14 cellular contexts compared by ENCODE assay signal in genomic region chr4:150581611-150582010, GRCh38. TPM values are rescaled to one million over a fixed set of nuclear protein-coding genes. Genes with fewer than 3 reads are reported as not detected.
A peak's percentile ranks its signal among the peaks of the same experiment; 100 is the strongest.
DNase-seq lines count a peak whose midpoint lies in the region; ATAC-seq and TF ChIP-seq lines count a peak whose summit lies in the region.
"Had no signal": no experiment of that assay in that cellular context is flagged by ENCODE, and none has a peak within 500 bp of the region (broad histone marks: within the 10 kb centered on the region; RNA-seq: fewer than 3 reads in every experiment).

No MANE protein-coding gene starts in this region.

- no peak for ATAC-seq in GM21737 (IDR thresholded peaks at IDR 0.05; ENCODE audit: unreplicated experiment)
- ATAC-seq in stimulated activated naive CD8-positive, alpha-beta T cell treated with anti-CD3 and anti-CD28 coated beads, Interleukin-15, Interleukin-2, amounts not matched to agents 100 U/mL and 50 U/mL, for 24 hours, result no peak
- ATAC-seq: natural killer cell had no signal

- peak overlapping the region; percentile 98 for H3K4me2 ChIP-seq in neural progenitor cell

- H3K27me3 ChIP-seq in adipocyte (replicated peaks; ENCODE audit: control insufficient read depth, insufficient read depth, low read length) (no peaks in the 10 kb centered on the region), left ventricle myocardium inferior (ENCODE audit: low read depth) (peaks cover 4% of the 10 kb centered on the region), neural progenitor cell (peaks cover 48% of the 10 kb centered on the region)

- no peak overlapping the region for H3K9ac ChIP-seq in adipocyte (ENCODE audit: low read length)
- no peak overlapping the region for H3K9ac ChIP-seq in neural progenitor cell

- peak overlapping the region; percentile 91 for H3K4me3 Mint-ChIP-seq in neural progenitor cell
- H3K4me3 Mint-ChIP-seq: activated CD4-positive, alpha-beta T cell treated with anti-CD3 and anti-CD28 coated beads, Interleukin-2, amount 10 ng/mL, durations not matched to agents 24 days and 14 days; dendritic cell treated with granulocyte-macrophage colony-stimulating factor and Interleukin-4, amounts not matched to agents 40 ng/mL and 50 ng/mL, for 4 days; natural killer cell had no signal

- no peak overlapping the region for H3K4me3 ChIP-seq in adipocyte (ENCODE audit: low read length)
- peak overlapping the region; percentile 67 for H3K4me3 ChIP-seq in left ventricle myocardium inferior
- peak overlapping the region; percentile 75 for H3K4me3 ChIP-seq in neural progenitor cell

- H3K27ac ChIP-seq in left ventricle myocardium inferior (replicated peaks) (no peak overlapping the region), neural progenitor cell (no peak overlapping the region)

- no peaks in the 10 kb centered on the region for H3K9me3 Mint-ChIP-seq in neural progenitor cell
- H3K9me3 Mint-ChIP-seq: activated CD4-positive, alpha-beta T cell treated with anti-CD3 and anti-CD28 coated beads, Interleukin-2, amount 10 ng/mL, durations not matched to agents 24 days and 14 days; natural killer cell had no signal

- no peaks in the 10 kb centered on the region for H3K36me3 Mint-ChIP-seq in neural progenitor cell

- peaks cover 86% of the 10 kb centered on the region for H3K79me2 ChIP-seq in neural progenitor cell (ENCODE audit: low read depth)

- intact Hi-C loops in left ventricle myocardium inferior (cut with micrococcal nuclease), result no loop called here

- H2AFZ ChIP-seq in neural progenitor cell (replicated peaks), result no peak overlapping the region

- H3K27ac Mint-ChIP-seq in neural progenitor cell, result no peak overlapping the region
- H3K27ac Mint-ChIP-seq: activated CD4-positive, alpha-beta T cell treated with anti-CD3 and anti-CD28 coated beads, Interleukin-2, amount 10 ng/mL, durations not matched to agents 24 days and 14 days; dendritic cell treated with granulocyte-macrophage colony-stimulating factor and Interleukin-4, amounts not matched to agents 40 ng/mL and 50 ng/mL, for 4 days; natural killer cell had no signal

- no peaks in the 10 kb centered on the region for H3K4me1 ChIP-seq in adipocyte (ENCODE audit: control insufficient read depth, insufficient read depth, low read length)
- H3K4me1 ChIP-seq in left ventricle myocardium inferior, result peaks cover 15% of the 10 kb centered on the region
- H3K4me1 ChIP-seq in neural progenitor cell, result peaks cover 56% of the 10 kb centered on the region

- peak; percentile 12 for DNase-seq in Ammon's horn (ENCODE audit: low spot score)
- DNase-seq in adipocyte (ENCODE audit: low read depth), result peak; percentile 98
- no peak for DNase-seq in left ventricle myocardium inferior
- peak; percentile 88 for DNase-seq in neural progenitor cell (ENCODE audit: low spot score)
- DNase-seq in NCI-H1092 (lab: John Stamatoyannopoulos, UW), result no peak
- DNase-seq in stimulated activated naive CD8-positive, alpha-beta T cell treated with anti-CD3 and anti-CD28 coated beads, Interleukin-15, Interleukin-2, amounts not matched to agents 100 U/mL and 50 U/mL, for 24 hours, result no peak
- DNase-seq in glomerular visceral epithelial cell (ENCODE audit: extremely low spot score), result no peak
- DNase-seq: activated CD4-positive, alpha-beta T cell treated with anti-CD3 and anti-CD28 coated beads, Interleukin-2, amount 10 ng/mL, durations not matched to agents 24 days and 14 days; natural killer cell; NCI-H146; stimulated activated CD4-positive, alpha-beta T cell treated with anti-CD3 and anti-CD28 coated beads, Interleukin-4, amount 100 ng/mL, for 4 hours had no signal

- no peaks in the 10 kb centered on the region for H3K9me3 ChIP-seq in adipocyte (ENCODE audit: control insufficient read depth, low read length)
- H3K9me3 ChIP-seq in left ventricle myocardium inferior (replicated peaks), result no peaks in the 10 kb centered on the region
- H3K9me3 ChIP-seq in neural progenitor cell (ENCODE audit: low read depth), result no peaks in the 10 kb centered on the region

- peaks cover 18% of the 10 kb centered on the region for H4K20me1 ChIP-seq in neural progenitor cell (ENCODE audit: low read depth)

- H3K27me3 Mint-ChIP-seq in neural progenitor cell (ENCODE audit: insufficient read depth, low read depth), result peaks cover 47% of the 10 kb centered on the region
- H3K27me3 Mint-ChIP-seq: activated CD4-positive, alpha-beta T cell treated with anti-CD3 and anti-CD28 coated beads, Interleukin-2, amount 10 ng/mL, durations not matched to agents 24 days and 14 days; dendritic cell treated with granulocyte-macrophage colony-stimulating factor and Interleukin-4, amounts not matched to agents 40 ng/mL and 50 ng/mL, for 4 days had no signal

- peaks cover 54% of the 10 kb centered on the region for H3K4me1 Mint-ChIP-seq in neural progenitor cell
- H3K4me1 Mint-ChIP-seq: activated CD4-positive, alpha-beta T cell treated with anti-CD3 and anti-CD28 coated beads, Interleukin-2, amount 10 ng/mL, durations not matched to agents 24 days and 14 days; natural killer cell had no signal

- H3K36me3 ChIP-seq in adipocyte (ENCODE audit: control insufficient read depth, insufficient read depth, low read length, severe bottlenecking) (no peaks in the 10 kb centered on the region), left ventricle myocardium inferior (no peaks in the 10 kb centered on the region), neural progenitor cell (no peaks in the 10 kb centered on the region)

- TF ChIP-seq CTCF in left ventricle myocardium inferior (IDR thresholded peaks at IDR 0.05; ENCODE audit: borderline replicate concordance) (no peak), neural progenitor cell (IDR thresholded peaks at IDR 0.05) (no peak)

- peaks cover 65% of the 10 kb centered on the region for H3F3A ChIP-seq in neural progenitor cell (ENCODE audit: low read depth)

RNA-seq across cellular contexts. Expression of gene MAB21L2, which starts 0.3 kb away (rescaled TPM):
- total RNA-seq in left ventricle myocardium inferior (0.11 TPM), neural progenitor cell (ENCODE audit: low replicate concordance) (38.3 and 42.1 TPM in 2 replicates)
- total RNA-seq: activated CD4-positive, alpha-beta T cell treated with anti-CD3 and anti-CD28 coated beads, Interleukin-2, amount 10 ng/mL, durations not matched to agents 24 days and 14 days; HT1080; natural killer cell had no signal

Comparison
In these comparisons a context has a peak if more than half of its experiments do, and no peak if none do; other contexts are left out.
1. DNase-seq: peak in Ammon's horn (single experiment), adipocyte (single experiment) and neural progenitor cell (single experiment); none in left ventricle myocardium inferior (single experiment), NCI-H1092 (single experiment), stimulated activated naive CD8-positive, alpha-beta T cell treated with anti-CD3 and anti-CD28 coated beads, Interleukin-15, Interleukin-2, amounts not matched to agents 100 U/mL and 50 U/mL, for 24 hours (single experiment) and glomerular visceral epithelial cell (single experiment).
2. RNA of gene MAB21L2, which starts 0.3 kb away (total RNA-seq): 38.3 to 42.1 TPM in neural progenitor cell; 0.11 TPM in left ventricle myocardium inferior (single experiment); every median in the first group is over 10 times any median in the second.